In genomic region chr1:221725683-221726330, GRCh38 we compare ENCODE assay signal across 8 cellular contexts. TPM values are rescaled to one million over a fixed set of nuclear protein-coding genes. Genes with fewer than 3 reads are reported as not detected.
DNase-seq lines count a peak whose midpoint lies in the region; ATAC-seq and TF ChIP-seq lines count a peak whose summit lies in the region.

No MANE protein-coding gene starts in this region.

- H4K20me1 ChIP-seq in DND-41 (ENCODE audit: insufficient read depth, low read length), result no peaks in the 10 kb centered on the region

- no peak overlapping the region for H3K4me3 ChIP-seq in DND-41 (ENCODE audit: low read depth in 1 of 2, low read length in 2 of 2)
- H3K4me3 ChIP-seq in right cardiac atrium (ENCODE audit: low read length), result no peak overlapping the region
- no peak overlapping the region for H3K4me3 ChIP-seq in SJCRH30

- WGBS in right cardiac atrium, result 45% methylated on average over 2 of the region's 2 CpGs

- H3K79me2 ChIP-seq in DND-41 (ENCODE audit: insufficient read depth, low read length), result no peaks in the 10 kb centered on the region

- no peak for DNase-seq in DND-41
- peak; percentile 51 for DNase-seq in SIG-M5 (lab: John Stamatoyannopoulos, UW)
- DNase-seq in right cardiac atrium, result no peak
- no peak for DNase-seq in NCI-H187 treated with DMSO at 0.1 percent for 48 hours (lab: John Stamatoyannopoulos, UW)
- no peak for DNase-seq in SJCRH30
- no peak for DNase-seq in NCI-H2227 (lab: John Stamatoyannopoulos, UW; ENCODE audit: unreplicated experiment)

- no peak overlapping the region for H3K9ac ChIP-seq in DND-41 (ENCODE audit: low read depth, low read length)

- no peak overlapping the region for H3K4me2 ChIP-seq in DND-41 (ENCODE audit: insufficient read depth, low read length)

- intact Hi-C loops in right cardiac atrium (cut with DNase I), result no loop called here

- no peak overlapping the region for H2AFZ ChIP-seq in DND-41 (ENCODE audit: low read depth, low read length)

- H3K27ac ChIP-seq in DND-41 (ENCODE audit: low read length) (peak overlapping the region; percentile 27; the same call in 1 of the 2 replicates), right cardiac atrium (ENCODE audit: low read length) (no peak overlapping the region), SJCRH30 (no peak overlapping the region)

- H3K27me3 ChIP-seq in DND-41 (ENCODE audit: insufficient read depth, low read length, poor library complexity) (no peaks in the 10 kb centered on the region), right cardiac atrium (ENCODE audit: control insufficient read depth, insufficient read depth) (no peaks in the 10 kb centered on the region), SJCRH30 (no peaks in the 10 kb centered on the region)

- ATAC-seq in DND-41 (ENCODE audit: insufficient read depth, low read depth), result no peak
- peak; percentile 31 for ATAC-seq in GM21723 (IDR thresholded peaks at IDR 0.05; ENCODE audit: unreplicated experiment)
- ATAC-seq in right cardiac atrium, result peak; percentile 56 to 67
- no peak for ATAC-seq in GM19328 (IDR thresholded peaks at IDR 0.05; ENCODE audit: unreplicated experiment)

- H3K4me1 ChIP-seq in DND-41 (ENCODE audit: insufficient read depth, low read length) (peaks cover 24% of the 10 kb centered on the region; the same call in 1 of the 2 replicates), right cardiac atrium (ENCODE audit: control insufficient read depth, insufficient read depth, low read length) (peaks cover 2% of the 10 kb centered on the region), SJCRH30 (no peaks in the 10 kb centered on the region)

- H3K36me3 ChIP-seq in DND-41 (ENCODE audit: insufficient read depth, low read length) (peaks cover 9% of the 10 kb centered on the region; the same call in 1 of the 2 replicates), SJCRH30 (peaks cover 4% of the 10 kb centered on the region; the same call in 1 of the 2 replicates)

- TF ChIP-seq CTCF in DND-41 (IDR thresholded peaks at IDR 0.05; ENCODE audit: borderline replicate concordance, extremely low read depth, low read length, poor library complexity, severe bottlenecking), result no peak

- H3K9me3 ChIP-seq in DND-41 (ENCODE audit: insufficient read depth, low read length, severe bottlenecking), result peaks cover 11% of the 10 kb centered on the region
- H3K9me3 ChIP-seq in right cardiac atrium (ENCODE audit: control insufficient read depth, low read length), result no peaks in the 10 kb centered on the region
- peaks cover 14% of the 10 kb centered on the region for H3K9me3 ChIP-seq in SJCRH30 (replicated peaks)

RNA-seq across cellular contexts. Expression of gene DUSP10, which starts 16.1 kb away (rescaled TPM):
- 1 to 10 TPM; 4.6 to 5.1 (median 4.9) TPM for total RNA-seq in right cardiac atrium
- polyA plus RNA-seq in right cardiac atrium, result 4.7 TPM
- 11.4 and 12.1 TPM in 2 replicates for total RNA-seq in SJCRH30 (2014; rRNA removed; shearing (Covaris generic))

Comparison
In these comparisons a context has a peak if more than half of its experiments do, and no peak if none do; other contexts are left out.
1. ATAC-seq: peak in GM21723 (single experiment) and right cardiac atrium (2 of 2); none in DND-41 (single experiment) and GM19328 (single experiment).